ENCODE assay signal across 7 cellular contexts in the genomic region with DNA sequence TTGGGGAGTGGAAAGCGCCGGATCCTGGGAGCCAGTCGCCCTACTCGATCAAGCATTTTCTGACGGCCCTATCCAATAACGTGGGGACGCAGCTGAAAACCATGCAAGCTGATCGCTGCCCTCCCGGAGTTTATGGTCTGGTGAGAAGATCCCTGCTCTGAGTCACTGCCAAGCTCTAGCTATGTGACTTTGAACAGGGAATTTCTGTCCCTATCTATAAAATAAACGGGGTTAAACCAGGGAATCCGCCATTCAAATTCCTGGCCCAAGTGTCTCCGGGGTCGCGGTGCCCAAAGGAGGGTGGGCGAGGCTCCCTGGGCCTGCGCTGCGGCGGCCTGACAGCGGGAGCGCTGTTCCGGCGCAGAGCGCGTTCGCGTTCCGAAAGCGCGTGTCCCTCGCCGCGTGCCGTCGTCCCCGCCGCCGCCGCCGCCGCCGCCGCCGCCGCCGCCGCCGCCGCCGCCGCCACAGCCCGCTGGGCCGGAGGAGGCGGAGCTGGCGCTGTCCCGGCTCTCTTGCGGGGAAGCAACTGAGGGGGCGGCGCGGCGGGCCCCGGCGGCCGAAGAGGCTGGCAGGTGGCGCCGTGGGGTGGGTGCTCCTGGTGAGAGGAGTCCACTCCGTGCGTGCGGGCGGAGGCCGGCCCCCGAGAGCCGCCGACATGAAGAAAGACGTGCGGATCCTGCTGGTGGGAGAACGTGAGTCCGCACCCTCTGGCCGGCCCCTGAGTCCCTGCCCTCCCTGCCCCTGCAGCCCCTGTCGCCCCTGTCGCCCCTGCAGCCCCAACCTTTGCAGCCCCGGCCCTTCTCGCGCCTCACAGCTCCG. TPM values are rescaled to one million over a fixed set of nuclear protein-coding genes. Genes with fewer than 3 reads are reported as not detected.
A peak's percentile ranks its signal among the peaks of the same experiment; 100 is the strongest.
DNase-seq lines count a peak whose midpoint lies in the region; ATAC-seq, FAIRE-seq and TF ChIP-seq lines count a peak whose summit lies in the region.

RHOT1 (plus strand) TSS at position 465 of the 819 bp plus-strand sequence; CDS start at position 656, 191 bp downstream.

- TF ChIP-seq EP300 in GM12878 (IDR thresholded peaks at IDR 0.05; ENCODE audit: borderline replicate concordance in 1 of 2, control insufficient read depth in 1 of 2, low read depth in 2 of 2, low read length in 2 of 2): no peak

- peak within 1 kb of the TSS; percentile 99 for H2AFZ ChIP-seq in GM12878 (ENCODE audit: control insufficient read depth, low read depth, low read length)

- 0 out of 2 replicates have a peak, but pooled peaks have one; percentile 55 for TF ChIP-seq POLR2A in GM12878 (IDR thresholded peaks at IDR 0.05; ENCODE audit: low read depth, low read length)

- POLR2A ChIA-PET in GM12878 (lab: Charles Lee): interaction anchor here (1.0 to 1.8 kb wide), 2 partner anchors 134 to 176 kb away, joined by 6 read pairs; partner anchors contain the start of gene LRRC37B

- under 1% methylated on average over 52 of the region's 84 CpGs for WGBS in GM12878 (ENCODE audit: insufficient coverage, insufficient replicate concordance, low lambda C conversion rate, missing lambda C conversion rate)

- H3K9me3 ChIP-seq in GM12878 (replicated peaks; ENCODE audit: control insufficient read depth, insufficient read depth, low read length): no peaks in the 10 kb centered on the region

- TF ChIP-seq RAD21 in GM12878 (IDR thresholded peaks at IDR 0.05; ENCODE audit: insufficient read depth, low read depth, low read length): no peak

- in situ Hi-C loops in GM13976 (cut with MboI; ENCODE audit: low sequenced_read_pairs, unreplicated experiment): loop anchor here (25.0 kb wide), 1 partner anchor 130 kb away; the partner anchor contains the start of gene LRRC37B
- in situ Hi-C loops in GM12878 (cut with MboI): loop anchor here (5.0 kb wide), 1 partner anchor 135 kb away; the partner anchor contains the start of gene LRRC37B

- no peaks in the 10 kb centered on the region for H3K27me3 ChIP-seq in GM12878 (replicated peaks in 1 of 2; ENCODE audit: control insufficient read depth in 2 of 2, insufficient read depth in 2 of 2, low read length in 1 of 2)

- intact Hi-C loops in GM12878 (cut with micrococcal nuclease; ENCODE audit: unreplicated experiment): no loop called here

- H3K36me3 ChIP-seq in GM12878 (ENCODE audit: control insufficient read depth in 2 of 2, insufficient read depth in 2 of 2, low read length in 1 of 2): no peaks in the 10 kb centered on the region; a peak in 1 of 4 replicates

- no peaks in the 10 kb centered on the region for H4K20me1 ChIP-seq in GM12878 (ENCODE audit: control insufficient read depth, insufficient read depth)

- SMC1A ChIA-PET in GM12878 (lab: Charles Lee; ENCODE audit: uncharacterized antibody, unreplicated experiment): interaction anchor here (1.3 kb wide), 1 partner anchor 14 kb away, joined by 4 read pairs; no protein-coding TSS in a partner anchor

- no TSS peak for BruUV-seq in GM12878 (replicated peaks; lab: Mats Ljungman, UMichigan)

- peak; percentile 47 for FAIRE-seq in GM12878 (lab: Jason Lieb, UNC)

- RAD21 ChIA-PET in GM12878 (lab: Charles Lee; ENCODE audit: unreplicated experiment): no interaction called here

- CTCF ChIA-PET in GM12878 (lab: Yijun Ruan, JAX): interaction anchor here (0.5 to 7.7 kb wide), 5 partner anchors 15 to 1954 kb away, joined by 3 to 84 read pairs (median 4); partner anchors contain the start of genes LRRC37B and PSMD11

- H3K4me1 ChIP-seq in GM12878 (ENCODE audit: control insufficient read depth, insufficient read depth, low read length): peaks cover 4% of the 10 kb centered on the region

- peak; percentile 60 for ATAC-seq in HG02870 (IDR thresholded peaks at IDR 0.05; ENCODE audit: unreplicated experiment)
- ATAC-seq in GM12878: peak; percentile 85

- DNase-seq in GM13976 (ENCODE audit: low spot score) (peak; percentile 87), NCI-H1694 (lab: John Stamatoyannopoulos, UW) (peak; percentile 66), T1000 (lab: John Stamatoyannopoulos, UW) (peak; percentile 86), GM12878 (ENCODE audit: low read depth, low spot score) (peak; percentile 36), skeletal muscle cell (ENCODE audit: low read depth) (peak; percentile 76)

- peak within 1 kb of the TSS; percentile 83 for H3K9ac ChIP-seq in GM12878 (ENCODE audit: control insufficient read depth, insufficient read depth, low read length)

- H3K79me2 ChIP-seq in GM12878 (ENCODE audit: control insufficient read depth, insufficient read depth, low read length): peaks cover 31% of the 10 kb centered on the region

- peak within 1 kb of the TSS; percentile 64 for H3K27ac ChIP-seq in GM12878 (ENCODE audit: control insufficient read depth, insufficient read depth)

- TF ChIP-seq CTCF in GM13976 (IDR thresholded peaks at IDR 0.05; ENCODE audit: borderline replicate concordance, control extremely low read depth, extremely low read depth, insufficient read depth, missing control alignments): peak; percentile 82
- peak; percentile 62 to 81 (median 70) for TF ChIP-seq CTCF in GM12878 (IDR thresholded peaks at IDR 0.05 in 2 of 3, conservative IDR thresholded peaks at IDR 0.05 in 1 of 3; ENCODE audit: control insufficient read depth in 2 of 3, extremely low read depth in 1 of 3, insufficient read depth in 1 of 3, low read depth in 3 of 3, low read length in 3 of 3)

- H3K4me3 ChIP-seq in GM12878: peak within 1 kb of the TSS; percentile 95
- peak within 1 kb of the TSS; percentile 80 for H3K4me3 ChIP-seq in iPS-11a (ENCODE audit: low read depth, low read length)
- peak within 1 kb of the TSS; percentile 96 for H3K4me3 ChIP-seq in skeletal muscle cell (ENCODE audit: low read depth, low read length)

- H3K4me2 ChIP-seq in GM12878 (ENCODE audit: control insufficient read depth, insufficient read depth): peak within 1 kb of the TSS; percentile 99

TF ChIP-seq in GM12878, 131 proteins besides CTCF, POLR2A, EP300 and RAD21 (continues in another document):
- TF ChIP-seq NBN (IDR thresholded peaks at IDR 0.05) (peak; percentile 50; the same call in 1 of the 2 replicates), SIX5 (IDR thresholded peaks at IDR 0.05; ENCODE audit: low read depth, low read length, severe bottlenecking) (no peak), TCF7 (IDR thresholded peaks at IDR 0.05; ENCODE audit: borderline replicate concordance) (no peak), BHLHE40 (IDR thresholded peaks at IDR 0.05; ENCODE audit: borderline replicate concordance in 1 of 2, low read depth in 2 of 2, low read length in 1 of 2) (peak in 1 of 2 experiments; percentile 67; a peak in 2 of 4 replicates), NR2C1 (IDR thresholded peaks at IDR 0.05) (peak; percentile 35; the same call in 1 of the 2 replicates), MLLT1 (IDR thresholded peaks at IDR 0.05) (0 out of 2 replicates have a peak, but pooled peaks have one; percentile 26), CEBPB (IDR thresholded peaks at IDR 0.05; ENCODE audit: borderline replicate concordance in 1 of 2, low read depth in 2 of 2, low read length in 2 of 2) (no peak), TCF12 (IDR thresholded peaks at IDR 0.05; ENCODE audit: low read depth, low read length) (no peak), CHD2 (IDR thresholded peaks at IDR 0.05; ENCODE audit: borderline replicate concordance, low read depth, low read length) (no peak), EGR1 (IDR thresholded peaks at IDR 0.05; ENCODE audit: borderline replicate concordance in 1 of 2, low read depth in 2 of 2, low read length in 2 of 2) (peak in 1 of 2 experiments; percentile 74; a peak in 1 of 3 replicates), IKZF1 (conservative IDR thresholded peaks at IDR 0.05) (peak; percentile 81), ZSCAN29 (IDR thresholded peaks at IDR 0.05) (peak; percentile 63; the same call in 1 of the 2 replicates), GATAD2B (conservative IDR thresholded peaks at IDR 0.05; ENCODE audit: low read depth) (peak; percentile 82; the same call in 1 of the 2 replicates), NFYA (IDR thresholded peaks at IDR 0.05; ENCODE audit: borderline replicate concordance, low read depth, low read length) (no peak)

RNA-seq across cellular contexts. Expression of gene RHOT1, which starts in this region (rescaled TPM):
- 87.0 and 88.0 TPM in 2 replicates for total RNA-seq in GM12878 (2013; cell fraction: nucleolus; rRNA removed)
- total RNA-seq in GM12878 (2014; rRNA removed): 20.5 and 29.8 TPM in 2 replicates
- 26.5 and 30.8 TPM in 2 replicates for total RNA-seq in GM12878 (2014; rRNA removed; fragmentation: Illumina TruSeq; extraction: Trizol)
- 16.5 and 16.8 TPM in 2 replicates for total RNA-seq in GM12878 (2021)
- 9.1 TPM for polyA plus RNA-seq in GM12878 (2011; ENCODE audit: low read depth)
- polyA plus RNA-seq in GM12878 (2011; rRNA removed): 68.2 and 111 TPM in 2 replicates
- polyA plus RNA-seq in GM12878 (2011; cell fraction: cytosol; rRNA removed): 25.1 and 35.3 TPM in 2 replicates
- polyA plus RNA-seq in GM12878 (2011; cell fraction: nucleus; rRNA removed): 30.3 and 31.3 TPM in 2 replicates
- 10.0 and 18.1 TPM in 2 replicates for polyA plus RNA-seq in GM12878 (2012)
- 25.0 and 29.3 TPM in 2 replicates for polyA plus RNA-seq in GM12878 (2014; fragmentation: Illumina TruSeq; extraction: Trizol)
- polyA plus RNA-seq in GM12878 (2014; fragmentation: Nextera tagmentation; extraction: Ambion mirVana): 10 to 100 TPM; 13.3 to 14.1 TPM
- polyA plus RNA-seq in GM12878 (2014; rRNA removed): 13.8 and 17.7 TPM in 2 replicates
- polyA plus RNA-seq in GM12878 (2016; fragmentation: Nextera tagmentation; extraction: Ambion mirVana): 10 to 100 TPM; 25.7 to 27.1 TPM
- polyA minus RNA-seq in GM12878 (2011; rRNA and poly(A)+ RNA removed): 31.3 and 48.3 TPM in 2 replicates
- polyA minus RNA-seq in GM12878 (2011; cell fraction: cytosol; rRNA and poly(A)+ RNA removed): 16.3 and 23.5 TPM in 2 replicates
- 25.8 and 33.3 TPM in 2 replicates for polyA minus RNA-seq in GM12878 (2011; cell fraction: nucleus; rRNA and poly(A)+ RNA removed)

Comparison
In these comparisons a context has a peak if more than half of its experiments do, and no peak if none do; other contexts are left out.
1. Peak in every context shown above with its lines: DNase-seq, ATAC-seq, H3K4me3 ChIP-seq and H3K27ac ChIP-seq.
2. DNase-seq: peak in every context shown above with its lines; median percentile 87 in GM13976; 86 in T1000; 76 in skeletal muscle cell; 66 in NCI-H1694; 36 in GM12878.